20 cellular contexts compared by ENCODE assay signal in the genomic region with DNA sequence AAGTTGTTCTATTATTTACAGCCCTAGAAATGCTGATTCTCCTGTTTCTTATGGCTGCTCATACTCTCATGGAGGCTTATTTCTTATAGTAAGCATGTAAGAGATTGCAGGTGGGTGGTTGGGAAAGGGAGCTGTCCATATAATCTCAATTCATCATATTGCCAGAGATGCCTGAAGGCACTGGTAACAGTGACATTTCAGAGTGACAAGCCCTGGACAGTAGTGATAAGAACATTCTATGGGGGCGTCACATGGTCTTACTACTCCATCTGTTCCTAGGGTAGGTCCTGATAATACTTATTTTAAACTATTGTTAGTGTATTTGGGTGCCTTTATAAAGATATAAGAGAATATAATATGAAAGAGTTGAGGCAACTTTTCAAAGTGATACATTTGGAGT.
"Had no signal": no experiment of that assay in that cellular context is flagged by ENCODE, and none has a peak within 500 bp of the region (broad histone marks: within the 10 kb centered on the region; RNA-seq: fewer than 3 reads in every experiment).

No MANE protein-coding gene starts in this region.

- ATAC-seq: activated T-helper 17 cell treated with anti-CD3 and anti-CD28 coated beads, Interleukin-2, amount 50 U/mL, for 72 hours; esophagus mucosa; gastroesophageal sphincter; heart left ventricle; left lung; stimulated activated effector memory CD8-positive, alpha-beta T cell treated with anti-CD3 and anti-CD28 coated beads, Interleukin-12 subunit alpha, Interleukin-12 subunit beta, amount 100 ng/mL, for 72 hours had no signal

- H3K27ac ChIP-seq: breast epithelium, gastroesophageal sphincter, heart left ventricle, left lung, sigmoid colon, stomach had no signal

- H3K4me3 ChIP-seq: breast epithelium, gastroesophageal sphincter, heart left ventricle, left lung, sigmoid colon, stomach had no signal

- H3K27me3 ChIP-seq: breast epithelium, gastroesophageal sphincter, left lung, sigmoid colon, stomach had no signal

- H3K36me3 ChIP-seq: breast epithelium, gastroesophageal sphincter, heart left ventricle, left lung, sigmoid colon, stomach had no signal

- FAIRE-seq: astrocyte had no signal

- H3K9me3 ChIP-seq: breast epithelium, gastroesophageal sphincter, heart left ventricle, left lung, sigmoid colon, stomach had no signal

- DNase-seq: activated B cell treated with CpG ODN at 0.5 μM for 24 hours; activated CD4-positive, alpha-beta T cell treated with anti-CD3 and anti-CD28 coated beads for 48 hours; activated CD8-positive, alpha-beta T cell treated with anti-CD3 and anti-CD28 coated beads for 36 hours; activated naive CD4-positive, alpha-beta T cell; activated T-cell treated with anti-CD3 and anti-CD28 coated beads, Interleukin-2, amount 50 U/mL, for 1 hour; cerebellar nuclear complex; cortex of kidney; heart left ventricle; left lung; occipital lobe; posterior cingulate gyrus; sigmoid colon; stimulated activated CD4-positive, alpha-beta T cell treated with anti-CD3 and anti-CD28 coated beads, Interleukin-4, amount 100 ng/mL, for 24 hours; stomach had no signal

- H3K4me1 ChIP-seq: breast epithelium, gastroesophageal sphincter, heart left ventricle, left lung, sigmoid colon, stomach had no signal
